6 cellular contexts compared by ENCODE assay signal in genomic region chrX:132730266-132730665, GRCh38.
"Had no signal": no experiment of that assay in that cellular context is flagged by ENCODE, and none has a peak within 500 bp of the region (broad histone marks: within the 10 kb centered on the region; RNA-seq: fewer than 3 reads in every experiment).

No MANE protein-coding gene starts in this region.

- H3K9me3 ChIP-seq: HAP-1 had no signal

- H3K36me3 ChIP-seq: HAP-1 had no signal

- H3K9me3 Mint-ChIP-seq: GM23338, HFFc6 had no signal

- H3K36me3 Mint-ChIP-seq: IgD-negative memory B cell had no signal

- H3K4me3 Mint-ChIP-seq: GM23338, HFFc6 had no signal

- H3K27ac Mint-ChIP-seq: GM23338, HFFc6, IgD-negative memory B cell had no signal

- H3K27ac ChIP-seq: HL-60 had no signal

- H2AFZ ChIP-seq: GM23338 had no signal

- H3K4me2 ChIP-seq: GM23338 had no signal

- DNase-seq: H7, HFFc6 had no signal

- H3K4me3 ChIP-seq: GM23338, HAP-1 had no signal

- H3K4me1 ChIP-seq: HAP-1 had no signal
